Comparison of ENCODE assay signal across 1 cellular context in genomic region chr11:120192831-120193625, GRCh38.
A peak's percentile ranks its signal among the peaks of the same experiment; 100 is the strongest.
TF ChIP-seq lines count a peak whose summit lies in the region.

No MANE protein-coding gene starts in this region.

TF ChIP-seq in HepG2, 621 proteins besides CTCF, POLR2A, EP300 and RAD21 (continued from another document and continues in another):
- no peak; a peak in 1 of 4 replicates for TF ChIP-seq REST (IDR thresholded peaks at IDR 0.05; ENCODE audit: borderline replicate concordance in 1 of 2, low read depth in 1 of 2, low read length in 2 of 2)
- peak; percentile 69; the same call in 1 of the 2 replicates for TF ChIP-seq ZNF414 (CRISPR knock-in tag; IDR thresholded peaks at IDR 0.05)
- peak; percentile 84; the same call in 1 of the 2 replicates for TF ChIP-seq NCOR1 (IDR thresholded peaks at IDR 0.05; ENCODE audit: borderline replicate concordance, low read length)
- no peak for TF ChIP-seq HNRNPUL1 (IDR thresholded peaks at IDR 0.05; ENCODE audit: low read depth, low read length)
- TF ChIP-seq ARNTL (CRISPR knock-in tag; IDR thresholded peaks at IDR 0.05): peak; percentile 76
- TF ChIP-seq ZNF574 (CRISPR knock-in tag; IDR thresholded peaks at IDR 0.05): peak; percentile 68
- no peak for TF ChIP-seq KLF6 (CRISPR knock-in tag; IDR thresholded peaks at IDR 0.05)
- no peak for TF ChIP-seq SNAI1 (CRISPR knock-in tag; IDR thresholded peaks at IDR 0.05; ENCODE audit: borderline replicate concordance)
- no peak for TF ChIP-seq TGIF2 (CRISPR knock-in tag; IDR thresholded peaks at IDR 0.05)
- TF ChIP-seq YEATS4 (CRISPR knock-in tag; IDR thresholded peaks at IDR 0.05; ENCODE audit: borderline replicate concordance): peak; percentile 53
- TF ChIP-seq CERS6 (CRISPR knock-in tag; IDR thresholded peaks at IDR 0.05): no peak
- TF ChIP-seq ZSCAN20 (CRISPR knock-in tag; IDR thresholded peaks at IDR 0.05; ENCODE audit: borderline replicate concordance): no peak
- 0 out of 2 replicates have a peak, but pooled peaks have one; percentile 17 for TF ChIP-seq ZBTB39 (CRISPR knock-in tag; IDR thresholded peaks at IDR 0.05)
- TF ChIP-seq SATB2 (CRISPR knock-in tag; IDR thresholded peaks at IDR 0.05): no peak
- peak; percentile 87 for TF ChIP-seq ZGPAT (CRISPR knock-in tag; IDR thresholded peaks at IDR 0.05)
- TF ChIP-seq USF2 (IDR thresholded peaks at IDR 0.05; ENCODE audit: low read depth, low read length): no peak
- TF ChIP-seq USF2 (CRISPR knock-in tag; IDR thresholded peaks at IDR 0.05; ENCODE audit: borderline replicate concordance): no peak
- peak; percentile 65; the same call in 1 of the 2 replicates for TF ChIP-seq RFXAP (CRISPR knock-in tag; IDR thresholded peaks at IDR 0.05; ENCODE audit: borderline replicate concordance)
- no peak for TF ChIP-seq SUZ12 (IDR thresholded peaks at IDR 0.05; ENCODE audit: low read depth, low read length)
- no peak for TF ChIP-seq NFYB (CRISPR knock-in tag; IDR thresholded peaks at IDR 0.05)
- no peak for TF ChIP-seq YEATS2 (CRISPR knock-in tag; IDR thresholded peaks at IDR 0.05; ENCODE audit: borderline replicate concordance)
- TF ChIP-seq SALL1 (CRISPR knock-in tag; IDR thresholded peaks at IDR 0.05): peak; percentile 93
- TF ChIP-seq ZNF83 (CRISPR knock-in tag; IDR thresholded peaks at IDR 0.05; ENCODE audit: borderline replicate concordance): no peak
- TF ChIP-seq MNT (IDR thresholded peaks at IDR 0.05): no peak
- TF ChIP-seq ZNF839 (CRISPR knock-in tag; IDR thresholded peaks at IDR 0.05; ENCODE audit: borderline replicate concordance): no peak
- peak; percentile 57; the same call in 1 of the 2 replicates for TF ChIP-seq TFAP4 (IDR thresholded peaks at IDR 0.05; ENCODE audit: borderline replicate concordance, low read depth)
- TF ChIP-seq ZFP36L2 (CRISPR knock-in tag; IDR thresholded peaks at IDR 0.05): no peak
- TF ChIP-seq NONO (IDR thresholded peaks at IDR 0.05): no peak
- peak; percentile 77; the same call in 1 of the 2 replicates for TF ChIP-seq NONO (CRISPR knock-in tag; conservative IDR thresholded peaks at IDR 0.05)
- no peak for TF ChIP-seq HOXA9 (CRISPR knock-in tag; IDR thresholded peaks at IDR 0.05; ENCODE audit: borderline replicate concordance)
- peak; percentile 37; the same call in 1 of the 2 replicates for TF ChIP-seq ZNF598 (CRISPR knock-in tag; IDR thresholded peaks at IDR 0.05; ENCODE audit: borderline replicate concordance)
- no peak for TF ChIP-seq PHF8 (CRISPR knock-in tag; IDR thresholded peaks at IDR 0.05)
- TF ChIP-seq RORA (CRISPR knock-in tag; IDR thresholded peaks at IDR 0.05): no peak
- peak; percentile 96 for TF ChIP-seq HIC2 (CRISPR knock-in tag; IDR thresholded peaks at IDR 0.05; ENCODE audit: low read depth)
- no peak for TF ChIP-seq ZNF382 (CRISPR knock-in tag; IDR thresholded peaks at IDR 0.05; ENCODE audit: borderline replicate concordance)
- TF ChIP-seq TIGD3 (CRISPR knock-in tag; IDR thresholded peaks at IDR 0.05; ENCODE audit: borderline replicate concordance): no peak
- TF ChIP-seq BORCS8-MEF2B (CRISPR knock-in tag; IDR thresholded peaks at IDR 0.05): peak; percentile 44; the same call in 1 of the 2 replicates
- 0 out of 2 replicates have a peak, but pooled peaks have one; percentile 23 for TF ChIP-seq ZNF251 (CRISPR knock-in tag; IDR thresholded peaks at IDR 0.05)
- TF ChIP-seq ZBTB21 (CRISPR knock-in tag; IDR thresholded peaks at IDR 0.05): no peak
- no peak for TF ChIP-seq ZC3H4 (CRISPR knock-in tag; IDR thresholded peaks at IDR 0.05; ENCODE audit: borderline replicate concordance)
- no peak for TF ChIP-seq ZFAT (CRISPR knock-in tag; conservative IDR thresholded peaks at IDR 0.05)
- TF ChIP-seq ZNF607 (CRISPR knock-in tag; IDR thresholded peaks at IDR 0.05; ENCODE audit: borderline replicate concordance): no peak
